In the genomic region with DNA sequence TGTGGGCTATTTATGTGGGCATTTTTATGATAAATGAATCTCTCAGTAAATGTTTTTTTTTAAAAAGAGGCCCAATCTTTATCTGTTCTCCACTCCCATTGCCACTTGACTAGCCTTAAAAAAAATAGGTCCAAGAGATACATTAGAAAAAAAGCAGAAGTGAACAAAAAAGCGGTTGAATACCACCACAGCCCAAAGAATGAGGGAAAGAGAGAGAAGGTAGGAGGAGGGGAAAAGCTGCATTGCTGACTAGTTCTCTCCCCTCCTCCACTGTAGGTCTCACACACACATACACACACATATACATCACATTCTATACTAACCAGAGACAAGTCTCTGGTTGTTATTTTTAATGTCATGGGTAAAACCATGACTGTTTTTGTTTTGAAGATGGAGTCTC, we compare ENCODE assay signal across 1 cellular context.
TF ChIP-seq lines count a peak whose summit lies in the region.

No MANE protein-coding gene starts in this region.

TF ChIP-seq in GM12878, 131 proteins besides CTCF, POLR2A, EP300 and RAD21 (continued from another document):
- TF ChIP-seq, protein P1, sequence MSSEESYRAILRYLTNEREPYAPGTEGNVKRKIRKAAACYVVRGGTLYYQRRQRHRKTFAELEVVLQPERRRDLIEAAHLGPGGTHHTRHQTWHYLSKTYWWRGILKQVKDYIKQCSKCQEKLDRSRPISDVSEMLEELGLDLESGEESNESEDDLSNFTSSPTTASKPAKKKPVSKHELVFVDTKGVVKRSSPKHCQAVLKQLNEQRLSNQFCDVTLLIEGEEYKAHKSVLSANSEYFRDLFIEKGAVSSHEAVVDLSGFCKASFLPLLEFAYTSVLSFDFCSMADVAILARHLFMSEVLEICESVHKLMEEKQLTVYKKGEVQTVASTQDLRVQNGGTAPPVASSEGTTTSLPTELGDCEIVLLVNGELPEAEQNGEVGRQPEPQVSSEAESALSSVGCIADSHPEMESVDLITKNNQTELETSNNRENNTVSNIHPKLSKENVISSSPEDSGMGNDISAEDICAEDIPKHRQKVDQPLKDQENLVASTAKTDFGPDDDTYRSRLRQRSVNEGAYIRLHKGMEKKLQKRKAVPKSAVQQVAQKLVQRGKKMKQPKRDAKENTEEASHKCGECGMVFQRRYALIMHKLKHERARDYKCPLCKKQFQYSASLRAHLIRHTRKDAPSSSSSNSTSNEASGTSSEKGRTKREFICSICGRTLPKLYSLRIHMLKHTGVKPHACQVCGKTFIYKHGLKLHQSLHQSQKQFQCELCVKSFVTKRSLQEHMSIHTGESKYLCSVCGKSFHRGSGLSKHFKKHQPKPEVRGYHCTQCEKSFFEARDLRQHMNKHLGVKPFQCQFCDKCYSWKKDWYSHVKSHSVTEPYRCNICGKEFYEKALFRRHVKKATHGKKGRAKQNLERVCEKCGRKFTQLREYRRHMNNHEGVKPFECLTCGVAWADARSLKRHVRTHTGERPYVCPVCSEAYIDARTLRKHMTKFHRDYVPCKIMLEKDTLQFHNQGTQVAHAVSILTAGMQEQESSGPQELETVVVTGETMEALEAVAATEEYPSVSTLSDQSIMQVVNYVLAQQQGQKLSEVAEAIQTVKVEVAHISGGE (CRISPR knock-in tag; IDR thresholded peaks at IDR 0.05), result no peak
- TF ChIP-seq SMAD1 (IDR thresholded peaks at IDR 0.05; ENCODE audit: low read depth, partially characterized antibody), result no peak
- TF ChIP-seq NFIC (IDR thresholded peaks at IDR 0.05; ENCODE audit: low read depth, low read length), result no peak
- 0 out of 2 replicates have a peak, but pooled peaks have one; percentile 27 for TF ChIP-seq DPF2 (IDR thresholded peaks at IDR 0.05)
- peak; percentile 90 for TF ChIP-seq ZNF384 (IDR thresholded peaks at IDR 0.05; ENCODE audit: borderline replicate concordance, low read depth, low read length)
- TF ChIP-seq FOXK2 (IDR thresholded peaks at IDR 0.05), result no peak
- TF ChIP-seq RUNX3 (IDR thresholded peaks at IDR 0.05; ENCODE audit: low read length), result peak; percentile 82
- peak; percentile 47; the same call in 1 of the 2 replicates for TF ChIP-seq BCL11A (IDR thresholded peaks at IDR 0.05; ENCODE audit: low read depth, low read length)
- TF ChIP-seq MTA3 (IDR thresholded peaks at IDR 0.05; ENCODE audit: borderline replicate concordance, low read length), result no peak
- TF ChIP-seq MTA2 (IDR thresholded peaks at IDR 0.05; ENCODE audit: low read depth), result peak; percentile 54; the same call in 1 of the 2 replicates
TF ChIP-seq in GM12878: peak in this region for 10.
